Comparison of ENCODE assay signal across 8 cellular contexts in the genomic region with DNA sequence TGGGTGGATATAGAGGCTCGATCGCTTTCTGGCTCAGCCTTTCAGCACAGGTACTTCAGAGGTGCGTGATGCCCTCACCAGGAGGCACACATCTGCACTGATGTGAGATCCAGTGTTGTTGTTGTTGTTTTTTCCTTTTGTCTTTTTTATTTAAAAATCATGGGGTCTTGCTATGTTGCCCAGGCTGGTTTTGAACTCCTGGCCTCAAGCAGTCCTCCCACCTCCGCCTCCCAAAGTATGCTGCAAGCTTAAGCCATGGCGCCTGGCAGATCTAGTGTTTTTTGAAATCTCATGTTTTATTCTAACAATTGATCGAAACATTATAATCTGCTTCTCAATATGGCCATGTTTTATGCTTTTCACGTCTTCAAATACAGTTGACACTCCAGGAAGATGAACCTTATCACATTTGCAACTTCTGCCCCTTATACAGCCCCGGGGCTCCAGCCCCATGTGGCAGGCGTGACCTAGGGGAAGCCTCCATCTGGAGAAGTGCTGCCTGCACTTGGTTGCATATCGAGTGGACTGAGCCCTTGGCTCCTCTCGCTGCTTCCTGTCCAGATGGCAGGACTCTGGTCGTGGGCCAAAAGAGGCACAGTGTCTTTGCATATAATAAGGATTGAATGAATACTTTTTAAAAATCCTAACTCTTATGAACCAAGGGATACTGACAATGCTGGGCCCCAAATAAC.
A peak's percentile ranks its signal among the peaks of the same experiment; 100 is the strongest.
DNase-seq lines count a peak whose midpoint lies in the region; ATAC-seq and TF ChIP-seq lines count a peak whose summit lies in the region.

No MANE protein-coding gene starts in this region.

- intact Hi-C loops in sigmoid colon (cut with DNase I): no loop called here

- 50 to 64% methylated on average over 12 of the region's 12 CpGs for WGBS in sigmoid colon, 2 donors

- H3K9me3 ChIP-seq in OCI-LY1 (ENCODE audit: low read length): no peaks in the 10 kb centered on the region
- H3K9me3 ChIP-seq in sigmoid colon: no peaks in the 10 kb centered on the region
- no peaks in the 10 kb centered on the region for H3K9me3 ChIP-seq in MM.1S (replicated peaks; ENCODE audit: insufficient read depth, low read length)

- peak overlapping the region; percentile 17; the same call in 1 of the 2 replicates for H3K4me2 ChIP-seq in OCI-LY1 (ENCODE audit: low read length)
- no peak overlapping the region for H3K4me2 ChIP-seq in MM.1S (ENCODE audit: low read depth, low read length)

- no peak overlapping the region for H2AFZ ChIP-seq in OCI-LY1 (ENCODE audit: low read length)
- H2AFZ ChIP-seq in MM.1S (ENCODE audit: low read length): no peak overlapping the region

- H4K20me1 ChIP-seq in OCI-LY1 (ENCODE audit: insufficient read depth, low read length) (no peaks in the 10 kb centered on the region), MM.1S (ENCODE audit: insufficient read depth, low read length) (no peaks in the 10 kb centered on the region)

- no peak overlapping the region for H3K4me3 ChIP-seq in OCI-LY1 (ENCODE audit: low read depth, low read length, poor library complexity, severe bottlenecking)
- H3K4me3 ChIP-seq in sigmoid colon: peak overlapping the region in 1 of 4 donors; percentile 27
- H3K4me3 ChIP-seq in MM.1S (ENCODE audit: low read length): no peak overlapping the region

- peak; percentile 94 for DNase-seq in G401 (ENCODE audit: low spot score)
- peak; percentile 32 for DNase-seq in fibroblast of the conjunctiva (ENCODE audit: low read depth)
- DNase-seq in sigmoid colon: peak; percentile 71
- no peak for DNase-seq in pons (ENCODE audit: low spot score)
- no peak for DNase-seq in MM.1S
- DNase-seq in NCI-H526 treated with DMSO at 0.1 percent for 48 hours (lab: John Stamatoyannopoulos, UW): no peak

- H3K36me3 ChIP-seq in OCI-LY1 (ENCODE audit: insufficient read depth, low read length) (no peaks in the 10 kb centered on the region), sigmoid colon (no peaks in the 10 kb centered on the region), MM.1S (replicated peaks; ENCODE audit: insufficient read depth, low read length) (no peaks in the 10 kb centered on the region)

- H3K4me1 ChIP-seq in OCI-LY1 (ENCODE audit: insufficient read depth, low read length, severe bottlenecking): peaks cover 16% of the 10 kb centered on the region
- H3K4me1 ChIP-seq in sigmoid colon: peaks cover 0 to 18% (median 11%) of the 10 kb centered on the region in 4 donors
- H3K4me1 ChIP-seq in MM.1S (ENCODE audit: low read length): no peaks in the 10 kb centered on the region

- no peak for TF ChIP-seq EP300 in sigmoid colon (IDR thresholded peaks at IDR 0.05)

- H3K27ac ChIP-seq in OCI-LY1 (ENCODE audit: low read depth, low read length, poor library complexity, severe bottlenecking): peak overlapping the region; percentile 38
- peak overlapping the region; percentile 51 to 73 (median 66) for H3K27ac ChIP-seq in sigmoid colon
- no peak overlapping the region for H3K27ac ChIP-seq in MM.1S (ENCODE audit: low read length)

- TF ChIP-seq POLR2A in sigmoid colon (IDR thresholded peaks at IDR 0.05): no peak

- in situ Hi-C loops in G401 (cut with HindIII; ENCODE audit: low sequenced_read_pairs): no loop called here

- H3K9ac ChIP-seq in OCI-LY1 (ENCODE audit: low read length) (no peak overlapping the region), MM.1S (ENCODE audit: low read length) (no peak overlapping the region)

- no peaks in the 10 kb centered on the region for H3K9me2 ChIP-seq in OCI-LY1 (ENCODE audit: low read depth, low read length)
- H3K9me2 ChIP-seq in MM.1S (replicated peaks; ENCODE audit: insufficient read depth, low read length): no peaks in the 10 kb centered on the region

- ATAC-seq in GM21576 (IDR thresholded peaks at IDR 0.05; ENCODE audit: unreplicated experiment): no peak

- H3K79me2 ChIP-seq in OCI-LY1 (ENCODE audit: insufficient read depth, low read length) (no peaks in the 10 kb centered on the region), MM.1S (ENCODE audit: low read length) (peaks cover 16% of the 10 kb centered on the region; the same call in 1 of the 2 replicates)

- H3F3A ChIP-seq in OCI-LY1 (ENCODE audit: insufficient read depth, low read length) (no peaks in the 10 kb centered on the region), MM.1S (ENCODE audit: insufficient read depth, low read length) (no peaks in the 10 kb centered on the region)

- TF ChIP-seq CTCF in OCI-LY1 (IDR thresholded peaks at IDR 0.05; ENCODE audit: low read length) (no peak), sigmoid colon (IDR thresholded peaks at IDR 0.05) (no peak), MM.1S (IDR thresholded peaks at IDR 0.05; ENCODE audit: low read length) (no peak)

- no peaks in the 10 kb centered on the region for H3K27me3 ChIP-seq in OCI-LY1 (ENCODE audit: insufficient read depth, low read length)
- H3K27me3 ChIP-seq in sigmoid colon: no peaks in the 10 kb centered on the region
- no peaks in the 10 kb centered on the region for H3K27me3 ChIP-seq in MM.1S (replicated peaks; ENCODE audit: insufficient read depth, low read length)

Comparison
In these comparisons a context has a peak if more than half of its experiments do, and no peak if none do; other contexts are left out.
1. DNase-seq: peak in G401 (single experiment), fibroblast of the conjunctiva (single experiment) and sigmoid colon (single experiment); none in pons (single experiment), MM.1S (single experiment) and NCI-H526 treated with DMSO at 0.1 percent for 48 hours (single experiment).